In the genomic region with DNA sequence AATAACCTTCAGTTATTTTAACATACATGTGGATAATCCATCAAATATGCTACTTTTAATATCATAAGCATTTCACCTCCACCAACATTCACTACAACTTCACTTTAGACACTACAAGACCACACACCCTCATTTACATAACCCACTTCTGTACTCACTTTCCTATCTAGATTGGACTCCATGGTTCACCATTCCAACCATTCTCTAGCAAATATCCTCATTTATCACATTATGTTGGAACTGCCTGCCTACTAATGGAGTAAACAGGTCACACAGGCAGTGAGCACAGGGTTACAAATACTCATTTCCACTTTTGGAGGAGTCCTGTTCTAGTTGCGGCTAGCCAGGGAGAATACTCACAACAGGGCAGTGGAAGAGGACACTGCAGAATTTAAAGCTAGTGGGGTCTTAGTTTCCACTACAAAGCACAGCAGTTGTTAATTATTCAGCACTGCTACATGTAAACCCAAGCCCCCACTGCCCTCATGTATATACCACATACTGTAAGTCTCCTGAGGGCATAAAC, we compare ENCODE assay signal across 1 cellular context.
TF ChIP-seq lines count a peak whose summit lies in the region.

No MANE protein-coding gene starts in this region.

TF ChIP-seq in IMR-90, 13 proteins besides CTCF, POLR2A, EP300 and RAD21:
- no peak for TF ChIP-seq FOS (IDR thresholded peaks at IDR 0.05; ENCODE audit: low read depth, low read length)
- TF ChIP-seq MAZ (IDR thresholded peaks at IDR 0.05; ENCODE audit: borderline replicate concordance, low read depth, low read length): no peak
- TF ChIP-seq RFX5 (IDR thresholded peaks at IDR 0.05; ENCODE audit: low read depth, low read length): no peak
- no peak for TF ChIP-seq CEBPB (IDR thresholded peaks at IDR 0.05; ENCODE audit: low read depth, low read length)
- no peak for TF ChIP-seq NFE2L2 (IDR thresholded peaks at IDR 0.05; ENCODE audit: low read depth, low read length)
- no peak for TF ChIP-seq ELK1 (IDR thresholded peaks at IDR 0.05; ENCODE audit: borderline replicate concordance, low read depth, low read length)
- TF ChIP-seq MXI1 (IDR thresholded peaks at IDR 0.05; ENCODE audit: borderline replicate concordance, low read depth, low read length): no peak
- TF ChIP-seq MAFK (IDR thresholded peaks at IDR 0.05; ENCODE audit: low read depth, low read length): no peak
- TF ChIP-seq CHD1 (IDR thresholded peaks at IDR 0.05; ENCODE audit: low read depth, low read length): no peak
- TF ChIP-seq SMC3 (IDR thresholded peaks at IDR 0.05; ENCODE audit: low read depth, low read length): no peak
- no peak for TF ChIP-seq BHLHE40 (IDR thresholded peaks at IDR 0.05; ENCODE audit: low read depth, low read length)
